Comparison of ENCODE assay signal across 15 cellular contexts in genomic region chr11:11972942-11973341, GRCh38. TPM values are rescaled to one million over a fixed set of nuclear protein-coding genes. Genes with fewer than 3 reads are reported as not detected.
DNase-seq lines count a peak whose midpoint lies in the region; ATAC-seq, FAIRE-seq and TF ChIP-seq lines count a peak whose summit lies in the region.
"Had no signal": no experiment of that assay in that cellular context is flagged by ENCODE, and none has a peak within 500 bp of the region (broad histone marks: within the 10 kb centered on the region; RNA-seq: fewer than 3 reads in every experiment).

No MANE protein-coding gene starts in this region.

- no peak for TF ChIP-seq POLR2A in heart left ventricle (IDR thresholded peaks at IDR 0.05)
- TF ChIP-seq POLR2A in tibial nerve (IDR thresholded peaks at IDR 0.05), result no peak

- H3K18ac ChIP-seq in neuronal stem cell (ENCODE audit: low read length), result peak overlapping the region; percentile 88

- no peak overlapping the region for H2BK12ac ChIP-seq in neuronal stem cell (ENCODE audit: low read length)

- H4K8ac ChIP-seq in neuronal stem cell (ENCODE audit: low read depth, low read length), result no peak overlapping the region

- no peak overlapping the region for H2BK15ac ChIP-seq in neuronal stem cell (ENCODE audit: low read length)

- H3K36me3 Mint-ChIP-seq in astrocyte (ENCODE audit: low read depth, unreplicated experiment), result peaks cover 28% of the 10 kb centered on the region
- H3K36me3 Mint-ChIP-seq: activated naive CD4-positive, alpha-beta T cell treated with anti-CD3 and anti-CD28 coated beads, Interleukin-2, amount 10 ng/mL, durations not matched to agents 7 days and 5 days; WTC11 had no signal

- no peak overlapping the region for H2BK120ac ChIP-seq in neuronal stem cell (ENCODE audit: low read depth, low read length)

- H2AK5ac ChIP-seq in neuronal stem cell (ENCODE audit: low read depth, low read length), result peak overlapping the region; percentile 3

- intact Hi-C loops in heart left ventricle (cut with DNase I), result loop anchor here in 4 of 10 donors (2.0 to 10.0 kb wide), 4 partner anchors 20 to 72 kb away; partner anchors contain the start of gene DKK3 (in 2 of the 4)

- H3K27me3 Mint-ChIP-seq in astrocyte (ENCODE audit: low read depth, unreplicated experiment), result no peaks in the 10 kb centered on the region

- H3K4me3 ChIP-seq in astrocyte (ENCODE audit: insufficient read depth, low read depth, low read length), result no peak overlapping the region
- H3K4me3 ChIP-seq in heart left ventricle, result no peak overlapping the region
- H3K4me3 ChIP-seq in neuronal stem cell (ENCODE audit: low read length in 2 of 2), result no peak overlapping the region
- H3K4me3 ChIP-seq in tibial nerve, result no peak overlapping the region

- H3K9me3 ChIP-seq in astrocyte (ENCODE audit: insufficient read depth, low read depth, low read length) (no peaks in the 10 kb centered on the region), heart left ventricle (no peaks in the 10 kb centered on the region), neuronal stem cell (replicated peaks in 1 of 2; ENCODE audit: control insufficient read depth in 2 of 2, insufficient read depth in 1 of 2, low read depth in 1 of 2, low read length in 2 of 2) (peaks cover 0 to 2% of the 10 kb centered on the region in 2 donors), tibial nerve (no peaks in the 10 kb centered on the region)
- H3K9me3 ChIP-seq: neutrophil had no signal

- H2AFZ ChIP-seq in astrocyte (ENCODE audit: low read depth, low read length) (no peak overlapping the region), neuronal stem cell (ENCODE audit: low read length) (peak overlapping the region; percentile 74)

- H4K20me1 ChIP-seq in astrocyte (ENCODE audit: insufficient read depth, low read length), result no peaks in the 10 kb centered on the region

- DNase-seq in astrocyte (ENCODE audit: low read depth) (no peak), heart left ventricle (no peak), neuronal stem cell (ENCODE audit: low spot score) (no peak), tibial nerve (ENCODE audit: low spot score in 2 of 2) (no peak), NCI-H774 (lab: John Stamatoyannopoulos, UW) (no peak), amniotic stem cell (lab: John Stamatoyannopoulos, UW) (no peak)
- no peak for DNase-seq in stimulated activated CD4-positive, alpha-beta T cell treated with anti-CD3 and anti-CD28 coated beads, Interleukin-15, amount 100 ng/mL, for 24 hours
- DNase-seq: activated naive CD4-positive, alpha-beta T cell treated with anti-CD3 and anti-CD28 coated beads, Interleukin-2, amount 10 ng/mL, durations not matched to agents 7 days and 5 days; DMS79 treated with DMSO at 0.1 percent for 48 hours; erythroblast; NCI-H1436 treated with DMSO at 0.1 percent for 48 hours had no signal

- peaks cover 51% of the 10 kb centered on the region for H3K4me1 Mint-ChIP-seq in astrocyte (ENCODE audit: low read depth, unreplicated experiment)

- no peak overlapping the region for H4K91ac ChIP-seq in neuronal stem cell (ENCODE audit: low read depth, low read length, poor library complexity)

- peaks cover 25% of the 10 kb centered on the region for H3K79me2 ChIP-seq in astrocyte (ENCODE audit: insufficient read depth, low read length)

- peak overlapping the region; percentile 61 for H3K9ac ChIP-seq in astrocyte (ENCODE audit: low read length)
- H3K9ac ChIP-seq in neuronal stem cell (ENCODE audit: low read depth, low read length, poor library complexity), result no peak overlapping the region

- H3K27me3 ChIP-seq in astrocyte (ENCODE audit: insufficient read depth, low read length), result no peaks in the 10 kb centered on the region
- no peaks in the 10 kb centered on the region for H3K27me3 ChIP-seq in heart left ventricle
- H3K27me3 ChIP-seq in neuronal stem cell (ENCODE audit: control insufficient read depth in 3 of 3, insufficient read depth in 3 of 3, low read depth in 1 of 3, low read length in 3 of 3), result no peaks in the 10 kb centered on the region
- no peaks in the 10 kb centered on the region for H3K27me3 ChIP-seq in tibial nerve
- H3K27me3 ChIP-seq: neutrophil had no signal

- H3K9me3 Mint-ChIP-seq in astrocyte (ENCODE audit: unreplicated experiment), result no peaks in the 10 kb centered on the region
- H3K9me3 Mint-ChIP-seq: activated naive CD4-positive, alpha-beta T cell treated with anti-CD3 and anti-CD28 coated beads, Interleukin-2, amount 10 ng/mL, durations not matched to agents 7 days and 5 days; WTC11 had no signal

- H3K4me3 Mint-ChIP-seq in astrocyte (ENCODE audit: unreplicated experiment), result peak overlapping the region; percentile 5
- H3K4me3 Mint-ChIP-seq: activated naive CD4-positive, alpha-beta T cell treated with anti-CD3 and anti-CD28 coated beads, Interleukin-2, amount 10 ng/mL, durations not matched to agents 7 days and 5 days; WTC11 had no signal

- peak overlapping the region; percentile 73 for H3K27ac ChIP-seq in astrocyte (ENCODE audit: low read depth, low read length)
- H3K27ac ChIP-seq in heart left ventricle, result peak overlapping the region; percentile 39 to 97 (median 86)
- no peak overlapping the region for H3K27ac ChIP-seq in neuronal stem cell (replicated peaks; ENCODE audit: low read length)
- H3K27ac ChIP-seq in tibial nerve, result peak overlapping the region; percentile 58 to 86 (median 80)
- H3K27ac ChIP-seq: neutrophil had no signal

- H3K4me1 ChIP-seq in astrocyte (ENCODE audit: insufficient read depth, low read length) (peaks cover 57% of the 10 kb centered on the region), heart left ventricle (peaks cover 14 to 99% (median 88%) of the 10 kb centered on the region in 12 donors), neuronal stem cell (ENCODE audit: control insufficient read depth in 2 of 2, insufficient read depth in 1 of 2, low read depth in 1 of 2, low read length in 2 of 2) (peaks cover 31 to 43% of the 10 kb centered on the region in 2 donors), tibial nerve (peaks cover 5 to 100% (median 66%) of the 10 kb centered on the region in 4 donors)

- peak overlapping the region; percentile 84 for H3K27ac Mint-ChIP-seq in astrocyte (ENCODE audit: unreplicated experiment)
- H3K27ac Mint-ChIP-seq: activated naive CD4-positive, alpha-beta T cell treated with anti-CD3 and anti-CD28 coated beads, Interleukin-2, amount 10 ng/mL, durations not matched to agents 7 days and 5 days; WTC11 had no signal

- peak overlapping the region; percentile 50 for H3K4me2 ChIP-seq in astrocyte (ENCODE audit: low read length)
- no peak overlapping the region for H3K4me2 ChIP-seq in neuronal stem cell (ENCODE audit: insufficient read depth, low read length, poor library complexity, severe bottlenecking)

- H2BK5ac ChIP-seq in neuronal stem cell (ENCODE audit: low read length), result no peak overlapping the region

- H3K14ac ChIP-seq in neuronal stem cell (ENCODE audit: low read length), result no peak overlapping the region

- WGBS in heart left ventricle, 4 donors, result 35 to 57% (median 41%) methylated on average over 2 of the region's 2 CpGs
- WGBS in neuronal stem cell (ENCODE audit: extremely low coverage in 2 of 2, insufficient read length in 2 of 2, insufficient replicate concordance in 1 of 2), 2 donors, result no CpG with 5 or more reads among the region's 2 CpGs
- 44 to 63% methylated on average over 2 of the region's 2 CpGs for WGBS in tibial nerve, 2 donors

- H3K23ac ChIP-seq in neuronal stem cell (ENCODE audit: low read depth, low read length, poor library complexity), result no peak overlapping the region

- no peak for TF ChIP-seq EP300 in tibial nerve (IDR thresholded peaks at IDR 0.05)

- H3K79me1 ChIP-seq in neuronal stem cell (ENCODE audit: low read depth, low read length), result no peaks in the 10 kb centered on the region

- FAIRE-seq in astrocyte (lab: Jason Lieb, UNC), result no peak

- H3K4ac ChIP-seq in neuronal stem cell (ENCODE audit: low read length), result no peak overlapping the region

- TF ChIP-seq CTCF in astrocyte (IDR thresholded peaks at IDR 0.05; ENCODE audit: insufficient read depth, low read depth, low read length) (no peak), heart left ventricle (IDR thresholded peaks at IDR 0.05) (no peak), tibial nerve (IDR thresholded peaks at IDR 0.05) (no peak)

- H3K36me3 ChIP-seq in astrocyte (ENCODE audit: insufficient read depth, low read length) (no peaks in the 10 kb centered on the region), heart left ventricle (no peaks in the 10 kb centered on the region), neuronal stem cell (replicated peaks in 1 of 2; ENCODE audit: control insufficient read depth in 2 of 2, insufficient read depth in 2 of 2, low read length in 2 of 2) (peaks cover 0 to 2% of the 10 kb centered on the region in 2 donors), tibial nerve (peaks cover 0 to 2% (median 0%) of the 10 kb centered on the region in 3 donors)
- H3K36me3 ChIP-seq: neutrophil had no signal

- ATAC-seq in heart left ventricle (peak; percentile 4 to 24 (median 16)), GM18502 (IDR thresholded peaks at IDR 0.05; ENCODE audit: poor library complexity, unreplicated experiment) (no peak)
- ATAC-seq: WTC11 had no signal

RNA-seq across cellular contexts. Expression of gene DKK3, which starts 35.5 kb away (rescaled TPM):
- total RNA-seq in astrocyte, result 307 and 328 TPM in 2 replicates
- 100 to 1,000 TPM; 405 to 851 (median 724) TPM for total RNA-seq in heart left ventricle
- 100 to 1,000 TPM; 117 to 396 TPM for polyA plus RNA-seq in heart left ventricle
- polyA plus RNA-seq in neuronal stem cell (2013, experiment 1 of 2), result 16.6 TPM
- polyA plus RNA-seq in neuronal stem cell (2013, experiment 2 of 2), result 16.6 TPM
- total RNA-seq in tibial nerve, result 100 to 1,000 TPM; 192 to 446 (median 254) TPM
- total RNA-seq: OCI-LY7 had no signal
